27 cellular contexts compared by ENCODE assay signal in genomic region chr11:91876746-91877145, GRCh38.
"Had no signal": no experiment of that assay in that cellular context is flagged by ENCODE, and none has a peak within 500 bp of the region (broad histone marks: within the 10 kb centered on the region; RNA-seq: fewer than 3 reads in every experiment).

No MANE protein-coding gene starts in this region.

- H3K4me3 ChIP-seq: stomach, suprapubic skin, testis, thoracic aorta, thyroid gland, tibial artery, tibial nerve, transverse colon, upper lobe of left lung, upper lobe of right lung, uterus, vagina had no signal

- H3K27me3 ChIP-seq: stomach, suprapubic skin, testis, thyroid gland, tibial artery, tibial nerve, transverse colon, upper lobe of left lung, upper lobe of right lung, uterus, vagina had no signal

- H3K36me3 ChIP-seq: stomach, suprapubic skin, thoracic aorta, thyroid gland, tibial artery, tibial nerve, transverse colon, upper lobe of left lung, upper lobe of right lung, uterus, vagina had no signal

- FAIRE-seq: urothelium cell line had no signal

- DNase-seq: stimulated activated CD4-positive, alpha-beta T cell treated with anti-CD3 and anti-CD28 coated beads, Interleukin-2, amount 100 ng/mL, for 48 hours; stimulated activated CD4-positive, alpha-beta T cell treated with anti-CD3 and anti-CD28 coated beads, Interleukin-4, amount 100 ng/mL, for 1 hour; stimulated activated CD4-positive, alpha-beta T cell treated with anti-CD3 and anti-CD28 coated beads, Interleukin-4, amount 100 ng/mL, for 24 hours; stimulated activated CD4-positive, alpha-beta T cell treated with anti-CD3 and anti-CD28 coated beads, Interleukin-4, amount 100 ng/mL, for 4 hours; stimulated activated CD8-positive, alpha-beta memory T cell treated with anti-CD3 and anti-CD28 coated beads, Interleukin-4, amount 100 ng/mL, for 48 hours; stimulated activated naive B cell treated with anti-CD40 and anti-IgM and Interleukin-4, amounts not matched to agents 10 μg/mL and 1 μg/mL and 100 μg/mL, for 72 hours; stimulated activated naive CD4-positive, alpha-beta T cell; stimulated activated naive CD4-positive, alpha-beta T cell treated with Interleukin-2 at 50 U/mL for 16 hours; stimulated activated naive CD8-positive, alpha-beta T cell treated with anti-CD3 and anti-CD28 coated beads, Interleukin-15, amount 100 ng/mL, for 72 hours; stimulated activated naive CD8-positive, alpha-beta T cell treated with anti-CD3 and anti-CD28 coated beads, Interleukin-15, Interleukin-2, amounts not matched to agents 100 U/mL and 50 U/mL, for 24 hours; stomach; substantia nigra; testis; thyroid gland; tibial artery; transverse colon; trophoblast cell; upper lobe of left lung; upper lobe of right lung; uterus had no signal

- H3K9me3 ChIP-seq: stomach, suprapubic skin, testis, thoracic aorta, thyroid gland, tibial artery, tibial nerve, transverse colon, upper lobe of left lung, upper lobe of right lung, uterus, vagina had no signal

- H3K4me1 ChIP-seq: stomach, suprapubic skin, testis, thyroid gland, tibial artery, tibial nerve, transverse colon, upper lobe of left lung, upper lobe of right lung, uterus, vagina had no signal

- H3K27ac ChIP-seq: stomach, suprapubic skin, testis, thoracic aorta, thyroid gland, tibial artery, tibial nerve, transverse colon, upper lobe of left lung, upper lobe of right lung, uterus, vagina had no signal

- ATAC-seq: stimulated activated effector memory CD8-positive, alpha-beta T cell treated with anti-CD3 and anti-CD28 coated beads, Interleukin-12 subunit alpha, Interleukin-12 subunit beta, amount 100 ng/mL, for 72 hours; stimulated activated memory B cell treated with anti-CD40 and anti-IgM and Interleukin-4, amounts not matched to agents 10 μg/mL and 1 μg/mL and 100 μg/mL, for 72 hours; stimulated activated naive B cell treated with anti-CD40 and anti-IgM and Interleukin-4, amounts not matched to agents 10 μg/mL and 1 μg/mL and 100 μg/mL, for 72 hours; stimulated activated naive CD8-positive, alpha-beta T cell treated with anti-CD3 and anti-CD28 coated beads, Interleukin-15, amount 100 ng/mL, for 72 hours; stimulated activated naive CD8-positive, alpha-beta T cell treated with anti-CD3 and anti-CD28 coated beads, Interleukin-15, Interleukin-2, amounts not matched to agents 100 U/mL and 50 U/mL, for 24 hours; upper lobe of right lung had no signal
